27 cellular contexts compared by ENCODE assay signal in the genomic region with DNA sequence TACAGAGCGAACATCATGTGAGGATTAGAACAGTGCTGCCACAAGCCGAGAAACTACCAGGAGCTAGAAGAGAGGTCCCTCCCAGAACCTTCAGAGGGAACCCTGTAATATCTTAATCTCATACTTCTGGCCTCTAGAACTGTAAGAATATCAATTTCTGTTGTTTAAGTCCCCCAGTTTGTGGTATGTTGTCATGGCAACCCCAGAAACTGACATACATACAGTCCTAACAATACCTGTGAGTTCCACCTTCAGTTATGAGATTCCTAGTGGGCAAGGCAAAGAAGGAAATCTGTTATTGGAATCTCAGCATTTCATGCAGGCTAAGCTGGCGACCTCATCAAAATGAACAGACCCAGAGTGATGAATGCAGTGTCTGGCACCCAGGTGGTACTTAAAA. TPM values are rescaled to one million over a fixed set of nuclear protein-coding genes. Genes with fewer than 3 reads are reported as not detected.
"Had no signal": no experiment of that assay in that cellular context is flagged by ENCODE, and none has a peak within 500 bp of the region (broad histone marks: within the 10 kb centered on the region; RNA-seq: fewer than 3 reads in every experiment).

No MANE protein-coding gene starts in this region.

- H3K4me3 Mint-ChIP-seq: activated CD4-positive, alpha-beta T cell treated with anti-CD3 and anti-CD28 coated beads, Interleukin-2, amount 10 ng/mL, durations not matched to agents 24 days and 14 days; activated CD8-positive, alpha-beta T cell treated with anti-CD3 and anti-CD28 coated beads for 36 hours; activated T-cell treated with anti-CD3 and anti-CD28 coated beads, Interleukin-2, amount 50 U/mL, for 24 hours had no signal

- H3K36me3 ChIP-seq: adrenal gland, breast epithelium, SJCRH30, WERI-Rb-1 had no signal

- ATAC-seq: activated CD8-positive, alpha-beta T cell treated with anti-CD3 and anti-CD28 coated beads for 36 hours; body of pancreas had no signal

- H3K4me3 ChIP-seq: adrenal gland, body of pancreas, breast epithelium, SJCRH30, SK-N-MC had no signal

- H3K9me3 ChIP-seq: adrenal gland, body of pancreas, breast epithelium, SJCRH30 had no signal

- H3K27me3 Mint-ChIP-seq: activated CD4-positive, alpha-beta T cell treated with anti-CD3 and anti-CD28 coated beads, Interleukin-2, amount 10 ng/mL, durations not matched to agents 24 days and 14 days; activated CD8-positive, alpha-beta T cell treated with anti-CD3 and anti-CD28 coated beads for 36 hours; activated T-cell treated with anti-CD3 and anti-CD28 coated beads, Interleukin-2, amount 50 U/mL, for 24 hours had no signal

- H3K27ac Mint-ChIP-seq: activated CD4-positive, alpha-beta T cell treated with anti-CD3 and anti-CD28 coated beads, Interleukin-2, amount 10 ng/mL, durations not matched to agents 24 days and 14 days; activated CD8-positive, alpha-beta T cell treated with anti-CD3 and anti-CD28 coated beads for 36 hours; activated naive CD4-positive, alpha-beta T cell treated with anti-CD3 and anti-CD28 coated beads, Interleukin-2, amount 50 U/mL, for 72 hours; activated T-cell treated with anti-CD3 and anti-CD28 coated beads, Interleukin-2, amount 50 U/mL, for 24 hours; activated T-helper 2 cell treated with anti-CD3 and anti-CD28 coated beads, Interferon-gamma antibody, Interleukin-2, Interleukin-4, amounts not matched to agents 10 μg/mL and 5 μg/mL and 100 μg/mL, durations not matched to agents 14 hours and 24 hours and 36 hours had no signal

- H3K36me3 Mint-ChIP-seq: activated naive CD4-positive, alpha-beta T cell treated with anti-CD3 and anti-CD28 coated beads, Interleukin-2, amount 50 U/mL, for 72 hours had no signal

- H3K27me3 ChIP-seq: adrenal gland, body of pancreas, breast epithelium, SJCRH30 had no signal

- H3K9me3 Mint-ChIP-seq: activated CD4-positive, alpha-beta T cell treated with anti-CD3 and anti-CD28 coated beads, Interleukin-2, amount 10 ng/mL, durations not matched to agents 24 days and 14 days; activated CD8-positive, alpha-beta T cell treated with anti-CD3 and anti-CD28 coated beads for 36 hours; activated naive CD4-positive, alpha-beta T cell treated with anti-CD3 and anti-CD28 coated beads, Interleukin-2, amount 50 U/mL, for 72 hours; activated T-cell treated with anti-CD3 and anti-CD28 coated beads, Interleukin-2, amount 50 U/mL, for 24 hours; activated T-helper 2 cell treated with anti-CD3 and anti-CD28 coated beads, Interferon-gamma antibody, Interleukin-2, Interleukin-4, amounts not matched to agents 10 μg/mL and 5 μg/mL and 100 μg/mL, durations not matched to agents 14 hours and 24 hours and 36 hours had no signal

- H3K4me1 ChIP-seq: body of pancreas, breast epithelium, SJCRH30 had no signal

- DNase-seq: activated CD4-positive, alpha-beta T cell treated with anti-CD3 and anti-CD28 coated beads, Interleukin-2, amount 10 ng/mL, durations not matched to agents 24 days and 14 days; activated CD4-positive, alpha-beta T cell treated with anti-CD3 and anti-CD28 coated beads, Interleukin-2, amount 50 U/mL, for 4 hours; activated CD4-positive, CD25-positive, alpha-beta regulatory T cell; activated CD8-positive, alpha-beta T cell treated with anti-CD3 and anti-CD28 coated beads for 36 hours; activated gamma-delta T cell; activated naive CD4-positive, alpha-beta T cell treated with Interleukin-2 at 50 U/mL for 16 hours; activated T-cell treated with anti-CD3 and anti-CD28 coated beads, Interleukin-2, amount 50 U/mL, for 24 hours; caudate nucleus; NCI-H1105; NCI-H1417 treated with DMSO at 0.1 percent for 48 hours; NCI-H187 treated with DMSO at 0.1 percent for 48 hours; NCI-H2081; NCI-H2171 treated with DMSO at 0.1 percent for 48 hours; NCI-H345; NCI-H524 treated with DMSO at 0.1 percent for 48 hours; NK-92 treated with Interleukin-12 subunit alpha and Interleukin-12 subunit beta, amount 100 ng/mL, for 24 hours; SHP77; T1000; WERI-Rb-1 had no signal

- H3K27ac ChIP-seq: adrenal gland, body of pancreas, SJCRH30, SK-N-MC, WERI-Rb-1 had no signal

- FAIRE-seq: astrocyte had no signal

RNA-seq across cellular contexts. Expression of a gene that starts 54.4 kb away (rescaled TPM):
- total RNA-seq: activated T-helper 2 cell treated with anti-CD3 and anti-CD28 coated beads, Interferon-gamma antibody, Interleukin-2, Interleukin-4, amounts not matched to agents 10 μg/mL and 5 μg/mL and 100 μg/mL, durations not matched to agents 14 hours and 24 hours and 36 hours; SJCRH30 had no signal
